Comparison of ENCODE assay signal across 1 cellular context in the genomic region with DNA sequence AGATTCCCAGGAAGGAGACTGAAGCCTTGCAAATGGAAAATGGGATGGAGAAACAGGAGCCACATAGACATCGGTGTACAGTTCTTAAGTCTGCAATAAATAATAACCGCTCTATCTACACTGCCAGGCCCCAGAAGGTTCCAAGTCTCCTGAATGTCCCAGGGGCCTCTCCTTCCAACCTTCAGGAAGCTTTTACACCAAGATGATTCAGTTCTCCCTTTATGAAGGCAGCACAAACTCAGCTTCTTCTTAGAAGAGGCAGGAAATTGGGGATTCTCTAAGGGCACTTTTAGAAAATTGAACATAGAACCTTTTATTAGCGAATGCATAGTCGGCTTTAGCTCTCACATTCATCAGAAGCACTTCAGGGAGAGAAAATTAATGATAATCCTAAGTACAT.
TF ChIP-seq lines count a peak whose summit lies in the region.

No MANE protein-coding gene starts in this region.

TF ChIP-seq in H1, 55 proteins besides CTCF, POLR2A, EP300 and RAD21 (continued from another document):
- TF ChIP-seq SIX5 (IDR thresholded peaks at IDR 0.05; ENCODE audit: low read depth, low read length) (no peak), TEAD4 (IDR thresholded peaks at IDR 0.05; ENCODE audit: low read depth, low read length) (no peak), SP2 (IDR thresholded peaks at IDR 0.05; ENCODE audit: low read length) (no peak), SAP30 (IDR thresholded peaks at IDR 0.05; ENCODE audit: insufficient read depth, insufficient replicate concordance, low read length) (no peak), TAF7 (optimal IDR thresholded peaks at IDR 0.05; ENCODE audit: borderline replicate concordance, low read depth, low read length) (no peak), NRF1 (IDR thresholded peaks at IDR 0.05; ENCODE audit: low read depth, low read length) (no peak), CBX5 (IDR thresholded peaks at IDR 0.05; ENCODE audit: low read depth, low read length) (no peak), SIRT6 (IDR thresholded peaks at IDR 0.05; ENCODE audit: low read length) (no peak)
- TF ChIP-seq, protein P1, sequence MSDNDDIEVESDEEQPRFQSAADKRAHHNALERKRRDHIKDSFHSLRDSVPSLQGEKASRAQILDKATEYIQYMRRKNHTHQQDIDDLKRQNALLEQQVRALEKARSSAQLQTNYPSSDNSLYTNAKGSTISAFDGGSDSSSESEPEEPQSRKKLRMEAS (IDR thresholded peaks at IDR 0.05), result no peak
